ENCODE assay signal across 8 cellular contexts in genomic region chr2:237700583-237701032, GRCh38.
DNase-seq lines count a peak whose midpoint lies in the region; ATAC-seq and TF ChIP-seq lines count a peak whose summit lies in the region.

No MANE protein-coding gene starts in this region.

- peak overlapping the region; percentile 61; the same call in 1 of the 2 replicates for H3K27ac ChIP-seq in HUES6 (ENCODE audit: low read depth, low read length)

- H3K27ac Mint-ChIP-seq in naive B cell = peak overlapping the region; percentile 65 to 96 (median 92)

- no peaks in the 10 kb centered on the region for H3K36me3 ChIP-seq in HUES6 (ENCODE audit: control insufficient read depth, insufficient read depth, low read length)

- H3K36me3 Mint-ChIP-seq in naive B cell = no peaks in the 10 kb centered on the region

- H3K4me3 Mint-ChIP-seq in naive B cell = peak overlapping the region; percentile 44 to 91 (median 78)

- H3K4me3 ChIP-seq in HUES6 (ENCODE audit: low read depth, low read length) = no peak overlapping the region
- H3K4me3 ChIP-seq in choroid plexus epithelial cell (ENCODE audit: low read depth, low read length) = no peak overlapping the region

- ATAC-seq in naive B cell (ENCODE audit: low read depth in 2 of 2) (peak; percentile 71 to 74), GM21526 (IDR thresholded peaks at IDR 0.05; ENCODE audit: low FRiP score, unreplicated experiment) (no peak)

- TF ChIP-seq CTCF in choroid plexus epithelial cell (conservative IDR thresholded peaks at IDR 0.05; ENCODE audit: low read depth, low read length) = no peak

- H3K27me3 Mint-ChIP-seq in naive B cell = no peaks in the 10 kb centered on the region

- peaks cover 76 to 98% (median 90%) of the 10 kb centered on the region in 3 donors for H3K4me1 Mint-ChIP-seq in naive B cell

- no peaks in the 10 kb centered on the region for H3K9me3 ChIP-seq in HUES6 (ENCODE audit: control insufficient read depth, insufficient read depth, low read depth, low read length)

- DNase-seq in EH (ENCODE audit: low read depth) (peak; percentile 86), choroid plexus epithelial cell (ENCODE audit: low read depth) (peak; percentile 93), naive B cell (peak; percentile 63), HuH-7 (ENCODE audit: low spot score) (no peak)
- peak; percentile 52 for DNase-seq in activated CD4-positive, CD25-positive, alpha-beta regulatory T cell treated with anti-CD3 and anti-CD28 coated beads, Interleukin-2, amount 50 U/mL, for 72 hours
- peak; percentile 81 for DNase-seq in stimulated activated naive CD4-positive, alpha-beta T cell treated with Interleukin-2 at 50 U/mL for 16 hours (lab: John Stamatoyannopoulos, UW)

- peaks cover 64% of the 10 kb centered on the region for H3K4me1 ChIP-seq in HUES6 (ENCODE audit: control insufficient read depth, insufficient read depth, low read length)

- no peaks in the 10 kb centered on the region for H3K9me3 Mint-ChIP-seq in naive B cell

- no peaks in the 10 kb centered on the region for H3K27me3 ChIP-seq in HUES6 (ENCODE audit: control insufficient read depth, insufficient read depth, low read length)

- H3K9ac ChIP-seq in HUES6 (ENCODE audit: low read length) = peak overlapping the region; percentile 5
